Comparison of ENCODE assay signal across 1 cellular context in genomic region chr1:150807674-150808073, GRCh38.
TF ChIP-seq lines count a peak whose summit lies in the region.

No MANE protein-coding gene starts in this region.

TF ChIP-seq in GM12878, 131 proteins besides CTCF, POLR2A, EP300 and RAD21:
- TF ChIP-seq SPI1 (IDR thresholded peaks at IDR 0.05; ENCODE audit: borderline replicate concordance, insufficient read depth, low read depth, low read length) (no peak), ATF2 (IDR thresholded peaks at IDR 0.05; ENCODE audit: low read length) (no peak)
